ENCODE assay signal across 1 cellular context in the genomic region with DNA sequence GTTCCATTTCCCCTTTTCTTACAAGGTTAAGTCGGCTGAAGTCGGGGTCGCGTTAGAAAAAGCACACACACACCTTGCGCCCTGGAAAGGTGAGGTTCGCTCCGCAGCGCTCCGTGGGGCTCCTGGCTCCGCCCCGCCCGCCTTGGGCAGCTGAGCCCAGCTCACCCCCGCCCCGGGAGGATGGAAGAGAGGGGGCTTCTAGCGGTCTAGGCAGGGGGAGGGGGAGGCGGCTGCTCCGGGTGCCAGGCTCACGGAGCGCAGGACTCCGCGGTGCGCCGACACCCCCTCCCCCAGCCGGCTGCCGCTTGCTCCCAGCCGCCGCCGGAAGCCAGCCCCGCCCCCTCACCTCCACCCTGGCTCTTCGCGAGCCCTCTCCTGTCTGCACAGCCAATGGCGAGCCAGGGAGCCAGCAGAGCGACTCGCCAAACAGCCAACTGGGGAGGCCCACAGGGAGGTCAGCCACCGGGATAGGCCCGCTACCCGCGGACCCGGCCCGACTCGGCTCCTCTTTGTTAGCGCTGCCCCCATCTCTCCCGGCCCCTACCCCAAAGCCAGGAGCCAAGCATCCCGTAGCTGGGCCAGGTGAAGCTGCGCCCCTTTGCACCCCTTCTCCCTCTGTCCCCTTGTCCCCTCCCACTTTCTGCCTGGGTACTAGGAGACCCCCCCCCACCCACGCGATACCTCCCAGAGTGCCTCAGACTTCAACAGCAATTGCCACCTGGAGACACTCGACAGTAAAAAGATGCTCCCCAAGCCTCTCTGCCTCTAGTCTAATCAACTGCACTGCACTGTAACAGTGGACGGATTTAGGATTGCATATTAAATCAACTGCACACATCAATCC.
TF ChIP-seq lines count a peak whose summit lies in the region.

No MANE protein-coding gene starts in this region.

TF ChIP-seq in K562, 482 proteins besides CTCF, POLR2A, EP300 and RAD21 (continued from another document and continues in another):
- peak; percentile 5; the same call in 1 of the 2 replicates for TF ChIP-seq POLR2AphosphoS5 (IDR thresholded peaks at IDR 0.05; ENCODE audit: control insufficient read depth, insufficient read depth, low read depth, low read length)
- TF ChIP-seq TSC22D4 (tag; IDR thresholded peaks at IDR 0.05), result no peak
- TF ChIP-seq ELF2 (CRISPR knock-in tag; IDR thresholded peaks at IDR 0.05), result no peak
- no peak for TF ChIP-seq ZNF507 (tag; conservative IDR thresholded peaks at IDR 0.05)
- no peak for TF ChIP-seq NR2C2 (CRISPR knock-in tag; IDR thresholded peaks at IDR 0.05)
- TF ChIP-seq NR2C2 (tag; IDR thresholded peaks at IDR 0.05), result peak; percentile 93
- TF ChIP-seq FOS (IDR thresholded peaks at IDR 0.05; ENCODE audit: extremely low read depth, insufficient read length), result peak; percentile 97
- TF ChIP-seq, protein P1, sequence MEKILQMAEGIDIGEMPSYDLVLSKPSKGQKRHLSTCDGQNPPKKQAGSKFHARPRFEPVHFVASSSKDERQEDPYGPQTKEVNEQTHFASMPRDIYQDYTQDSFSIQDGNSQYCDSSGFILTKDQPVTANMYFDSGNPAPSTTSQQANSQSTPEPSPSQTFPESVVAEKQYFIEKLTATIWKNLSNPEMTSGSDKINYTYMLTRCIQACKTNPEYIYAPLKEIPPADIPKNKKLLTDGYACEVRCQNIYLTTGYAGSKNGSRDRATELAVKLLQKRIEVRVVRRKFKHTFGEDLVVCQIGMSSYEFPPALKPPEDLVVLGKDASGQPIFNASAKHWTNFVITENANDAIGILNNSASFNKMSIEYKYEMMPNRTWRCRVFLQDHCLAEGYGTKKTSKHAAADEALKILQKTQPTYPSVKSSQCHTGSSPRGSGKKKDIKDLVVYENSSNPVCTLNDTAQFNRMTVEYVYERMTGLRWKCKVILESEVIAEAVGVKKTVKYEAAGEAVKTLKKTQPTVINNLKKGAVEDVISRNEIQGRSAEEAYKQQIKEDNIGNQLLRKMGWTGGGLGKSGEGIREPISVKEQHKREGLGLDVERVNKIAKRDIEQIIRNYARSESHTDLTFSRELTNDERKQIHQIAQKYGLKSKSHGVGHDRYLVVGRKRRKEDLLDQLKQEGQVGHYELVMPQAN (IDR thresholded peaks at IDR 0.05; ENCODE audit: borderline replicate concordance), result peak; percentile 43; the same call in 1 of the 2 replicates
- TF ChIP-seq ZNF347 (CRISPR knock-in tag; IDR thresholded peaks at IDR 0.05; ENCODE audit: low read depth), result no peak
- no peak for TF ChIP-seq SMAD2 (IDR thresholded peaks at IDR 0.05; ENCODE audit: low read depth, low read length)
- no peak for TF ChIP-seq ZBTB8A (IDR thresholded peaks at IDR 0.05; ENCODE audit: partially characterized antibody)
- TF ChIP-seq, protein P2, sequence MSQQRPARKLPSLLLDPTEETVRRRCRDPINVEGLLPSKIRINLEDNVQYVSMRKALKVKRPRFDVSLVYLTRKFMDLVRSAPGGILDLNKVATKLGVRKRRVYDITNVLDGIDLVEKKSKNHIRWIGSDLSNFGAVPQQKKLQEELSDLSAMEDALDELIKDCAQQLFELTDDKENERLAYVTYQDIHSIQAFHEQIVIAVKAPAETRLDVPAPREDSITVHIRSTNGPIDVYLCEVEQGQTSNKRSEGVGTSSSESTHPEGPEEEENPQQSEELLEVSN (IDR thresholded peaks at IDR 0.05; ENCODE audit: borderline replicate concordance in 1 of 2, extremely low read depth in 1 of 2, insufficient read depth in 1 of 2, insufficient read length in 1 of 2, low read depth in 1 of 2, low read length in 1 of 2, poor library complexity in 1 of 2, severe bottlenecking in 1 of 2), result peak in 1 of 2 experiments; percentile 32
- TF ChIP-seq THRAP3 (IDR thresholded peaks at IDR 0.05; ENCODE audit: borderline replicate concordance), result no peak
- peak; percentile 2; the same call in 1 of the 2 replicates for TF ChIP-seq JUND (IDR thresholded peaks at IDR 0.05; ENCODE audit: borderline replicate concordance, low read depth, low read length)
- no peak; the same call in 2 of the 3 replicates for TF ChIP-seq JUND (tag; IDR thresholded peaks at IDR 0.05; ENCODE audit: borderline replicate concordance, low read depth, low read length)
- TF ChIP-seq ZNF766 (CRISPR knock-in tag; conservative IDR thresholded peaks at IDR 0.05), result no peak
- 0 out of 2 replicates have a peak, but pooled peaks have one; percentile 16 for TF ChIP-seq ESRRA (IDR thresholded peaks at IDR 0.05; ENCODE audit: borderline replicate concordance, low read depth)
- TF ChIP-seq TCF7L2 (IDR thresholded peaks at IDR 0.05; ENCODE audit: low read depth, low read length), result no peak
- TF ChIP-seq, protein P3, sequence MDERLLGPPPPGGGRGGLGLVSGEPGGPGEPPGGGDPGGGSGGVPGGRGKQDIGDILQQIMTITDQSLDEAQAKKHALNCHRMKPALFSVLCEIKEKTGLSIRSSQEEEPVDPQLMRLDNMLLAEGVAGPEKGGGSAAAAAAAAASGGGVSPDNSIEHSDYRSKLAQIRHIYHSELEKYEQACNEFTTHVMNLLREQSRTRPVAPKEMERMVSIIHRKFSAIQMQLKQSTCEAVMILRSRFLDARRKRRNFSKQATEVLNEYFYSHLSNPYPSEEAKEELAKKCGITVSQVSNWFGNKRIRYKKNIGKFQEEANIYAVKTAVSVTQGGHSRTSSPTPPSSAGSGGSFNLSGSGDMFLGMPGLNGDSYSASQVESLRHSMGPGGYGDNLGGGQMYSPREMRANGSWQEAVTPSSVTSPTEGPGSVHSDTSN (CRISPR knock-in tag; IDR thresholded peaks at IDR 0.05; ENCODE audit: low read depth), result peak; percentile 98
- TF ChIP-seq, protein P3 (tag; conservative IDR thresholded peaks at IDR 0.05; ENCODE audit: low read depth), result peak; percentile 98
- TF ChIP-seq ZNF134 (CRISPR knock-in tag; conservative IDR thresholded peaks at IDR 0.05), result no peak
- no peak for TF ChIP-seq RBM17 (IDR thresholded peaks at IDR 0.05; ENCODE audit: borderline replicate concordance, low read depth, low read length)
- TF ChIP-seq, protein P4, sequence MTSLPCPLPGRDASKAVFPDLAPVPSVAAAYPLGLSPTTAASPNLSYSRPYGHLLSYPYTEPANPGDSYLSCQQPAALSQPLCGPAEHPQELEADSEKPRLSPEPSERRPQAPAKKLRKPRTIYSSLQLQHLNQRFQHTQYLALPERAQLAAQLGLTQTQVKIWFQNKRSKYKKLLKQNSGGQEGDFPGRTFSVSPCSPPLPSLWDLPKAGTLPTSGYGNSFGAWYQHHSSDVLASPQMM (CRISPR knock-in tag; IDR thresholded peaks at IDR 0.05), result no peak
- no peak for TF ChIP-seq KDM5B (IDR thresholded peaks at IDR 0.05; ENCODE audit: insufficient replicate concordance, low read depth, low read length)
- no peak for TF ChIP-seq HNRNPLL (IDR thresholded peaks at IDR 0.05; ENCODE audit: low read depth, low read length, poor library complexity, severe bottlenecking)
- no peak for TF ChIP-seq CREB1 (IDR thresholded peaks at IDR 0.05)
- TF ChIP-seq CREB1 (CRISPR knock-in tag; IDR thresholded peaks at IDR 0.05), result peak; percentile 23; the same call in 1 of the 2 replicates
- no peak for TF ChIP-seq BRF1 (IDR thresholded peaks at IDR 0.05; ENCODE audit: borderline replicate concordance, extremely low read depth, insufficient read length)
- TF ChIP-seq PRMT5 (CRISPR knock-in tag; IDR thresholded peaks at IDR 0.05), result no peak
- TF ChIP-seq ARNT (IDR thresholded peaks at IDR 0.05), result no peak
- no peak for TF ChIP-seq SIRT6 (IDR thresholded peaks at IDR 0.05; ENCODE audit: low read depth, low read length)
- TF ChIP-seq ZNF146 (CRISPR knock-in tag; IDR thresholded peaks at IDR 0.05; ENCODE audit: unreplicated experiment), result no peak
- TF ChIP-seq, protein P5, sequence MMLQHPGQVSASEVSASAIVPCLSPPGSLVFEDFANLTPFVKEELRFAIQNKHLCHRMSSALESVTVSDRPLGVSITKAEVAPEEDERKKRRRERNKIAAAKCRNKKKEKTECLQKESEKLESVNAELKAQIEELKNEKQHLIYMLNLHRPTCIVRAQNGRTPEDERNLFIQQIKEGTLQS (IDR thresholded peaks at IDR 0.05), result no peak
- TF ChIP-seq, protein P5 (CRISPR knock-in tag; conservative IDR thresholded peaks at IDR 0.05), result no peak
- TF ChIP-seq, protein P6, sequence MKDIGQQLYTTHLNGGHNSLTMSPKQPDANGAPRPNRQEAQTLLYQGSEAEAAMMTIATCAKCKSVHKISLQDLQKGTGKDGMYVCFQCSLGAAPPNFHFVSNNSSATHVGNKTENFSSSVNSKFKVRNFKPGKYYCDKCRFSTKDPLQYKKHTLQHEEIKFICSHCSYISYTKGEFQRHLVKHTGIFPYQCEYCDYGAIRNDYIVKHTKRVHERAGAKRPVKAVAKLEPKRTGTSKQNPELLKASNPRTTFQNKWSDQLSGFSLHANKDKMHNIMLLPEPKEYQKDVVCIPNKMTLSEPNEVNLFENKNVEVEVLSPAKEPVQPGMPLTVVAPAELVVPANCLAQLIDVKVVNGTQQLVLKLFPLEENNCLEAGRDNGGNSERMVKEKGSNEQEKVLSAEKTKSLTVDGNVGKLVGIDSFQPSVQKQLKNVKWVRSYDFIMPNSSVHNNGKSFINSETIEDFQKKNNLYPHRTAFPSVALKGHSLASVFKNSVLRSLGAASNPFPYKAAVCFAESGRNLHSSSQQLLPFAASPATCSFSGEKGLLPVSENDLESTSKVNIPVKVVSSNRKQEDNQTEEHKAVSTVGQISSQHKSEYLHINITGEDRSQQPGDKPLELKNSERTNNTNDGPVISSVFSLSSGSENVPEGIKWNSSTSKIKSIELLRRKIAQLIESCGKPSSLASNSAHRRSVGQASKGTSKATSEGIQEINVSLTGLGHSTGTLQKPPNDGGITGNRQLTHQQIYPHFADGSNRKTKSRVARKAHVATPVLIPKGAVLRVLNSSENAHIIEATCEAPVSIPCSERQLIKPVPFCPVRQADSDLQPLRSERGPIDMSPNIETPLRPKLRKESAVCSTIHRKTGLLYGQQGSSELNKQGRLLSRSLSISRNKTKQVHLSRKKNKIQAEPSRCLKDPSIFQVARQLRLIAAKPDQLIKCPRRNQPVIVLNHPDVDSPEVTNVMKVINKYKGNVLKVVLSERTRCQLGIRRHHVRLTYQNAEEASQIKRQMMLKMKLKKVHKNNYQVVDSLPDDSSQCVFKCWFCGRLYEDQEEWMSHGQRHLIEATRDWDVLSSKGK (CRISPR knock-in tag; IDR thresholded peaks at IDR 0.05), result no peak
- TF ChIP-seq NFE2L1 (tag; IDR thresholded peaks at IDR 0.05; ENCODE audit: borderline replicate concordance, low read depth), result no peak
- no peak for TF ChIP-seq EHMT2 (IDR thresholded peaks at IDR 0.05)
- TF ChIP-seq, protein P7, sequence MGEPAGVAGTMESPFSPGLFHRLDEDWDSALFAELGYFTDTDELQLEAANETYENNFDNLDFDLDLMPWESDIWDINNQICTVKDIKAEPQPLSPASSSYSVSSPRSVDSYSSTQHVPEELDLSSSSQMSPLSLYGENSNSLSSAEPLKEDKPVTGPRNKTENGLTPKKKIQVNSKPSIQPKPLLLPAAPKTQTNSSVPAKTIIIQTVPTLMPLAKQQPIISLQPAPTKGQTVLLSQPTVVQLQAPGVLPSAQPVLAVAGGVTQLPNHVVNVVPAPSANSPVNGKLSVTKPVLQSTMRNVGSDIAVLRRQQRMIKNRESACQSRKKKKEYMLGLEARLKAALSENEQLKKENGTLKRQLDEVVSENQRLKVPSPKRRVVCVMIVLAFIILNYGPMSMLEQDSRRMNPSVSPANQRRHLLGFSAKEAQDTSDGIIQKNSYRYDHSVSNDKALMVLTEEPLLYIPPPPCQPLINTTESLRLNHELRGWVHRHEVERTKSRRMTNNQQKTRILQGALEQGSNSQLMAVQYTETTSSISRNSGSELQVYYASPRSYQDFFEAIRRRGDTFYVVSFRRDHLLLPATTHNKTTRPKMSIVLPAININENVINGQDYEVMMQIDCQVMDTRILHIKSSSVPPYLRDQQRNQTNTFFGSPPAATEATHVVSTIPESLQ (CRISPR knock-in tag; IDR thresholded peaks at IDR 0.05), result no peak
- TF ChIP-seq, protein P8, sequence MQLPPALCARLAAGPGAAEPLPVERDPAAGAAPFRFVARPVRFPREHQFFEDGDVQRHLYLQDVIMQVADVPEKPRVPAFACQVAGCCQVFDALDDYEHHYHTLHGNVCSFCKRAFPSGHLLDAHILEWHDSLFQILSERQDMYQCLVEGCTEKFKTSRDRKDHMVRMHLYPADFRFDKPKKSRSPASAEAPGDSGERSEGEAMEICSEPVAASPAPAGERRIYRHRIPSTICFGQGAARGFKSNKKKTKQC (CRISPR knock-in tag; IDR thresholded peaks at IDR 0.05), result no peak
- TF ChIP-seq, protein P9, sequence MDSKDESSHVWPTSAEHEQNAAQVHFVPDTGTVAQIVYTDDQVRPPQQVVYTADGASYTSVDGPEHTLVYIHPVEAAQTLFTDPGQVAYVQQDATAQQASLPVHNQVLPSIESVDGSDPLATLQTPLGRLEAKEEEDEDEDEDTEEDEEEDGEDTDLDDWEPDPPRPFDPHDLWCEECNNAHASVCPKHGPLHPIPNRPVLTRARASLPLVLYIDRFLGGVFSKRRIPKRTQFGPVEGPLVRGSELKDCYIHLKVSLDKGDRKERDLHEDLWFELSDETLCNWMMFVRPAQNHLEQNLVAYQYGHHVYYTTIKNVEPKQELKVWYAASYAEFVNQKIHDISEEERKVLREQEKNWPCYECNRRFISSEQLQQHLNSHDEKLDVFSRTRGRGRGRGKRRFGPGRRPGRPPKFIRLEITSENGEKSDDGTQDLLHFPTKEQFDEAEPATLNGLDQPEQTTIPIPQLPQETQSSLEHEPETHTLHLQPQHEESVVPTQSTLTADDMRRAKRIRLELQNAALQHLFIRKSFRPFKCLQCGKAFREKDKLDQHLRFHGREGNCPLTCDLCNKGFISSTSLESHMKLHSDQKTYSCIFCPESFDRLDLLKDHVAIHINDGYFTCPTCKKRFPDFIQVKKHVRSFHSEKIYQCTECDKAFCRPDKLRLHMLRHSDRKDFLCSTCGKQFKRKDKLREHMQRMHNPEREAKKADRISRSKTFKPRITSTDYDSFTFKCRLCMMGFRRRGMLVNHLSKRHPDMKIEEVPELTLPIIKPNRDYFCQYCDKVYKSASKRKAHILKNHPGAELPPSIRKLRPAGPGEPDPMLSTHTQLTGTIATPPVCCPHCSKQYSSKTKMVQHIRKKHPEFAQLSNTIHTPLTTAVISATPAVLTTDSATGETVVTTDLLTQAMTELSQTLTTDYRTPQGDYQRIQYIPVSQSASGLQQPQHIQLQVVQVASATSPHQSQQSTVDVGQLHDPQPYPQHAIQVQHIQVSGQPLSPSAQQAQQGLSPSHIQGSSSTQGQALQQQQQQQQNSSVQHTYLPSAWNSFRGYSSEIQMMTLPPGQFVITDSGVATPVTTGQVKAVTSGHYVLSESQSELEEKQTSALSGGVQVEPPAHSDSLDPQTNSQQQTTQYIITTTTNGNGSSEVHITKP (IDR thresholded peaks at IDR 0.05; ENCODE audit: partially characterized antibody), result no peak
- no peak for TF ChIP-seq TARDBP (IDR thresholded peaks at IDR 0.05)
- TF ChIP-seq ZNF174 (CRISPR knock-in tag; IDR thresholded peaks at IDR 0.05), result no peak
- TF ChIP-seq YBX1 (IDR thresholded peaks at IDR 0.05), result no peak
